ENCODE assay signal across 8 cellular contexts in genomic region chr9:109119439-109120203, GRCh38. TPM values are rescaled to one million over a fixed set of nuclear protein-coding genes. Genes with fewer than 3 reads are reported as not detected.
A peak's percentile ranks its signal among the peaks of the same experiment; 100 is the strongest.
DNase-seq lines count a peak whose midpoint lies in the region; ATAC-seq and TF ChIP-seq lines count a peak whose summit lies in the region.

TMEM245 (minus strand) TSS chr9:109119947; CDS start chr9:109119913, 34 bp downstream.

- intact Hi-C loops in activated CD4-positive, alpha-beta T cell treated with anti-CD3 and anti-CD28 coated beads for 36 hours (cut with DNase I, micrococcal nuclease) = loop anchor here (1.0 to 10.0 kb wide), 13 partner anchors 18 to 1877 kb away; partner anchors contain the start of genes ABITRAM (in 2 of the 2), ELP1 (in 2 of the 2), CTNNAL1 (in 1 of the 2) and KLF4 (in 1 of the 2)

- peaks cover 17% of the 10 kb centered on the region for H3K36me3 Mint-ChIP-seq in activated CD4-positive, alpha-beta T cell treated with anti-CD3 and anti-CD28 coated beads for 36 hours (ENCODE audit: low read depth)

- peak within 1 kb of the TSS; percentile 81 for H3K27ac Mint-ChIP-seq in activated CD4-positive, alpha-beta T cell treated with anti-CD3 and anti-CD28 coated beads for 36 hours

- DNase-seq in Ammon's horn (ENCODE audit: low spot score) (peak; percentile 99), GM19238 (ENCODE audit: insufficient read length, low spot score) (peak; percentile 88), NCI-H524 (lab: John Stamatoyannopoulos, UW) (peak; percentile 100), choroid plexus epithelial cell (ENCODE audit: low read depth) (peak; percentile 100), kidney tubule cell (ENCODE audit: low spot score) (peak; percentile 99)
- DNase-seq in activated CD4-positive, alpha-beta T cell treated with anti-CD3 and anti-CD28 coated beads for 36 hours = peak; percentile 97
- peak; percentile 75 to 92 (median 86) for DNase-seq in stimulated activated CD4-positive, alpha-beta T cell treated with anti-CD3 and anti-CD28 coated beads, Interleukin-1b, Interleukin-23, amount 100 ng/mL, for 24 hours (ENCODE audit: low read depth in 4 of 4, low spot score in 1 of 4)

- POLR2A ChIA-PET in activated CD4-positive, alpha-beta T cell treated with anti-CD3 and anti-CD28 coated beads for 36 hours (lab: Charles Lee) = interaction anchor here (0.6 to 1.3 kb wide), 6 partner anchors 10 to 205 kb away, joined by 3 to 6 read pairs (median 3); no protein-coding TSS in a partner anchor

- H3K4me3 ChIP-seq in choroid plexus epithelial cell (ENCODE audit: low read depth, low read length) = peak within 1 kb of the TSS; percentile 91

- H3K4me3 Mint-ChIP-seq in activated CD4-positive, alpha-beta T cell treated with anti-CD3 and anti-CD28 coated beads for 36 hours = peak within 1 kb of the TSS; percentile 94

- CTCF ChIA-PET in activated CD4-positive, alpha-beta T cell treated with anti-CD3 and anti-CD28 coated beads for 36 hours (lab: Charles Lee) = interaction anchor here (0.7 to 1.4 kb wide), 3 partner anchors 15 to 241 kb away, joined by 3 to 5 read pairs (median 4); no protein-coding TSS in a partner anchor

- H3K4me1 Mint-ChIP-seq in activated CD4-positive, alpha-beta T cell treated with anti-CD3 and anti-CD28 coated beads for 36 hours = peaks cover 39% of the 10 kb centered on the region

- H3K9me3 Mint-ChIP-seq in activated CD4-positive, alpha-beta T cell treated with anti-CD3 and anti-CD28 coated beads for 36 hours (ENCODE audit: low read depth) = no peaks in the 10 kb centered on the region

- TF ChIP-seq CTCF in choroid plexus epithelial cell (conservative IDR thresholded peaks at IDR 0.05; ENCODE audit: low read depth, low read length) = no peak

- ATAC-seq in HG03442 (IDR thresholded peaks at IDR 0.05; ENCODE audit: unreplicated experiment) = peak; percentile 88
- peak; percentile 91 for ATAC-seq in activated CD4-positive, alpha-beta T cell treated with anti-CD3 and anti-CD28 coated beads for 36 hours

- no peaks in the 10 kb centered on the region for H3K27me3 Mint-ChIP-seq in activated CD4-positive, alpha-beta T cell treated with anti-CD3 and anti-CD28 coated beads for 36 hours

RNA-seq across cellular contexts. Expression of gene TMEM245, which starts in this region (rescaled TPM):
- total RNA-seq in activated CD4-positive, alpha-beta T cell treated with anti-CD3 and anti-CD28 coated beads for 36 hours = 10 to 100 TPM; 24.0 to 24.5 TPM

Comparison
In these comparisons a context has a peak if more than half of its experiments do, and no peak if none do; other contexts are left out.
1. Peak in every context shown above with its lines: DNase-seq, ATAC-seq and H3K4me3 ChIP-seq.